Comparison of ENCODE assay signal across 1 cellular context in the genomic region with DNA sequence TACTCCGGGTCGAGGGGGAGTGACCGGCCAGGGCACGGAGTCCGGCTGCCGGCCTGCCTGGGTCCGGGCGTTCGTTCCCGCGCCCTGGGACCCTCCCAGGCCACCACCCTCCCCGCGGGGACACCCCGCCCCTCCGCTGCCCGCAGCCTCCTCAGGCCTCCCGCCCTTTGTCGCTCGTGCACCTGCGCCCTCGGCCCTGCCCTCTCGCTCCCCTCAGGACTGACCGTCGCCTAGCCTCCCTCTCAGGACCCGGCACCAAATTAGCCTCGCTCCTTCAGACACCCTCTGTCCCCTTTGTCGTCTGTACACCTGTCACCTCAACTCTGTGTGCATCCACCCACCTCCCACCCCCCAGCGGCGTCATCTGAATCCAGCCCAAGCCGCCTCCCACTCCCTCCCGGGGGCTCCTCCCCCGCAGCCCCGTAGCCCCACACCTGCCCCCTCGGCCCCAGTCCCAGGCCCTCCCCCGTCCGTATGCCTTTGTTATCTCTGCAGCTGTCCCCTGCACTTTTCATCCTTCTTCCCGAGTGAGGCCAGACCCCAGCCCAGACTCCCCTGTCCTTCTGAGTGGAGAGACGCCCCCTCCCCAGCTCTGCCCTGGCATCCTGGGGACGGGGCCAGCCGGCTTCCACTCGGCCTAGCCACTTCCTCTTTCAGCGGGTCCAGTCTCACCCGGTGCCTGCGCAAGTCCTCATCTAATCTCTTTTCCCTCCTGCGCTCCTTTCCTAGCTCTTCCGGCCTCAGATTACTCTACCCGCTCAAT.
A peak's percentile ranks its signal among the peaks of the same experiment; 100 is the strongest.
TF ChIP-seq lines count a peak whose summit lies in the region.

No MANE protein-coding gene starts in this region.

TF ChIP-seq in K562, 482 proteins besides CTCF, POLR2A, EP300 and RAD21 (continued from another document):
- TF ChIP-seq ZNF318 (IDR thresholded peaks at IDR 0.05; ENCODE audit: borderline replicate concordance in 1 of 2, low read depth in 1 of 2), result no peak
- peak; percentile 75 for TF ChIP-seq ARID1B (IDR thresholded peaks at IDR 0.05)
- TF ChIP-seq MTF1 (CRISPR knock-in tag; IDR thresholded peaks at IDR 0.05; ENCODE audit: borderline replicate concordance), result no peak
- TF ChIP-seq ZKSCAN3 (CRISPR knock-in tag; IDR thresholded peaks at IDR 0.05), result no peak
- TF ChIP-seq, protein P1, sequence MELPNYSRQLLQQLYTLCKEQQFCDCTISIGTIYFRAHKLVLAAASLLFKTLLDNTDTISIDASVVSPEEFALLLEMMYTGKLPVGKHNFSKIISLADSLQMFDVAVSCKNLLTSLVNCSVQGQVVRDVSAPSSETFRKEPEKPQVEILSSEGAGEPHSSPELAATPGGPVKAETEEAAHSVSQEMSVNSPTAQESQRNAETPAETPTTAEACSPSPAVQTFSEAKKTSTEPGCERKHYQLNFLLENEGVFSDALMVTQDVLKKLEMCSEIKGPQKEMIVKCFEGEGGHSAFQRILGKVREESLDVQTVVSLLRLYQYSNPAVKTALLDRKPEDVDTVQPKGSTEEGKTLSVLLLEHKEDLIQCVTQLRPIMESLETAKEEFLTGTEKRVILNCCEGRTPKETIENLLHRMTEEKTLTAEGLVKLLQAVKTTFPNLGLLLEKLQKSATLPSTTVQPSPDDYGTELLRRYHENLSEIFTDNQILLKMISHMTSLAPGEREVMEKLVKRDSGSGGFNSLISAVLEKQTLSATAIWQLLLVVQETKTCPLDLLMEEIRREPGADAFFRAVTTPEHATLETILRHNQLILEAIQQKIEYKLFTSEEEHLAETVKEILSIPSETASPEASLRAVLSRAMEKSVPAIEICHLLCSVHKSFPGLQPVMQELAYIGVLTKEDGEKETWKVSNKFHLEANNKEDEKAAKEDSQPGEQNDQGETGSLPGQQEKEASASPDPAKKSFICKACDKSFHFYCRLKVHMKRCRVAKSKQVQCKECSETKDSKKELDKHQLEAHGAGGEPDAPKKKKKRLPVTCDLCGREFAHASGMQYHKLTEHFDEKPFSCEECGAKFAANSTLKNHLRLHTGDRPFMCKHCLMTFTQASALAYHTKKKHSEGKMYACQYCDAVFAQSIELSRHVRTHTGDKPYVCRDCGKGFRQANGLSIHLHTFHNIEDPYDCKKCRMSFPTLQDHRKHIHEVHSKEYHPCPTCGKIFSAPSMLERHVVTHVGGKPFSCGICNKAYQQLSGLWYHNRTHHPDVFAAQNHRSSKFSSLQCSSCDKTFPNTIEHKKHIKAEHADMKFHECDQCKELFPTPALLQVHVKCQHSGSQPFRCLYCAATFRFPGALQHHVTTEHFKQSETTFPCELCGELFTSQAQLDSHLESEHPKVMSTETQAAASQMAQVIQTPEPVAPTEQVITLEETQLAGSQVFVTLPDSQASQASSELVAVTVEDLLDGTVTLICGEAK (IDR thresholded peaks at IDR 0.05), result peak; percentile 40; the same call in 1 of the 2 replicates
- TF ChIP-seq, protein P1 (CRISPR knock-in tag; IDR thresholded peaks at IDR 0.05), result no peak
- TF ChIP-seq NCOA2 (IDR thresholded peaks at IDR 0.05; ENCODE audit: partially characterized antibody in 2 of 2), result no peak
- TF ChIP-seq NRF1 (conservative IDR thresholded peaks at IDR 0.05 in 1 of 2, IDR thresholded peaks at IDR 0.05 in 1 of 2), result peak; percentile 89 to 91
- TF ChIP-seq L3MBTL2 (IDR thresholded peaks at IDR 0.05), result no peak; the same call in 1 of the 2 replicates
- no peak for TF ChIP-seq NFIX (CRISPR knock-in tag; IDR thresholded peaks at IDR 0.05; ENCODE audit: low read depth)
- no peak for TF ChIP-seq ZNF431 (CRISPR knock-in tag; IDR thresholded peaks at IDR 0.05)
- TF ChIP-seq TAL1 (IDR thresholded peaks at IDR 0.05), result peak; percentile 38; the same call in 1 of the 2 replicates
- TF ChIP-seq, protein P2, sequence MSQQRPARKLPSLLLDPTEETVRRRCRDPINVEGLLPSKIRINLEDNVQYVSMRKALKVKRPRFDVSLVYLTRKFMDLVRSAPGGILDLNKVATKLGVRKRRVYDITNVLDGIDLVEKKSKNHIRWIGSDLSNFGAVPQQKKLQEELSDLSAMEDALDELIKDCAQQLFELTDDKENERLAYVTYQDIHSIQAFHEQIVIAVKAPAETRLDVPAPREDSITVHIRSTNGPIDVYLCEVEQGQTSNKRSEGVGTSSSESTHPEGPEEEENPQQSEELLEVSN (IDR thresholded peaks at IDR 0.05; ENCODE audit: borderline replicate concordance in 1 of 2, extremely low read depth in 1 of 2, insufficient read depth in 1 of 2, insufficient read length in 1 of 2, low read depth in 1 of 2, low read length in 1 of 2, poor library complexity in 1 of 2, severe bottlenecking in 1 of 2), result peak; percentile 69 to 75
